ENCODE assay signal across 25 cellular contexts in genomic region chr7:42167206-42167913, GRCh38.
A peak's percentile ranks its signal among the peaks of the same experiment; 100 is the strongest.
DNase-seq lines count a peak whose midpoint lies in the region; FAIRE-seq and TF ChIP-seq lines count a peak whose summit lies in the region.
"Had no signal": no experiment of that assay in that cellular context is flagged by ENCODE, and none has a peak within 500 bp of the region (broad histone marks: within the 10 kb centered on the region; RNA-seq: fewer than 3 reads in every experiment).

No MANE protein-coding gene starts in this region.

- no peaks in the 10 kb centered on the region for H3K9me2 ChIP-seq in hepatocyte (replicated peaks; ENCODE audit: insufficient read depth)

- no peak overlapping the region for H3K56ac ChIP-seq in mesendoderm (ENCODE audit: low read length)

- peaks cover 16% of the 10 kb centered on the region for H3K79me2 ChIP-seq in hepatocyte
- H3K79me2 ChIP-seq in mesendoderm (ENCODE audit: control insufficient read depth, insufficient read depth, low read length), result no peaks in the 10 kb centered on the region

- H3K4ac ChIP-seq in mesendoderm (ENCODE audit: low read depth, low read length), result no peak overlapping the region

- no peak overlapping the region for H2BK15ac ChIP-seq in mesendoderm (replicated peaks; ENCODE audit: low read depth)

- no peaks in the 10 kb centered on the region for H4K20me1 ChIP-seq in hepatocyte (ENCODE audit: insufficient read depth, poor library complexity, severe bottlenecking)

- no peak overlapping the region for H2AK5ac ChIP-seq in mesendoderm (ENCODE audit: low read length)

- H3K18ac ChIP-seq in mesendoderm (ENCODE audit: low read length), result no peak overlapping the region

- no peak overlapping the region for H2BK120ac ChIP-seq in mesendoderm (ENCODE audit: low read depth, low read length)

- H3K23ac ChIP-seq in mesendoderm (ENCODE audit: low read length), result no peak overlapping the region

- H3K9ac ChIP-seq in SK-N-MC (ENCODE audit: insufficient read length) (no peak overlapping the region), mesendoderm (ENCODE audit: low read length) (no peak overlapping the region)

- H3K4me1 ChIP-seq in hepatocyte (ENCODE audit: insufficient read depth), result peaks cover 6% of the 10 kb centered on the region
- no peaks in the 10 kb centered on the region for H3K4me1 ChIP-seq in mesendoderm (ENCODE audit: control insufficient read depth, low read depth, low read length)
- H3K4me1 ChIP-seq: body of pancreas, HAP-1 had no signal

- FAIRE-seq in urothelium cell line (lab: Jason Lieb, UNC), result peak; percentile 23
- FAIRE-seq: endothelial cell of umbilical vein, GM19239 had no signal

- no peak overlapping the region for H2AFZ ChIP-seq in hepatocyte

- peak overlapping the region; percentile 60; the same call in 1 of the 2 replicates for H3K27ac ChIP-seq in SK-N-MC
- peak overlapping the region; percentile 10 for H3K27ac ChIP-seq in hepatocyte
- H3K27ac ChIP-seq in mesendoderm (ENCODE audit: low read depth, low read length), result no peak overlapping the region
- H3K27ac ChIP-seq: body of pancreas, dorsolateral prefrontal cortex, suprapubic skin, vagina had no signal

- H3K4me2 ChIP-seq in hepatocyte (no peak overlapping the region), mesendoderm (ENCODE audit: low read length) (no peak overlapping the region)

- no peaks in the 10 kb centered on the region for H3K79me1 ChIP-seq in mesendoderm (ENCODE audit: low read length)

- H4K8ac ChIP-seq in mesendoderm (ENCODE audit: low read depth, low read length), result no peak overlapping the region

- H2BK5ac ChIP-seq in mesendoderm (ENCODE audit: low read length), result no peak overlapping the region

- no peak overlapping the region for H3K4me3 ChIP-seq in SK-N-MC
- H3K4me3 ChIP-seq in hepatocyte, result no peak overlapping the region
- H3K4me3 ChIP-seq in mesendoderm (ENCODE audit: low read length), result no peak overlapping the region
- H3K4me3 ChIP-seq: body of pancreas, dorsolateral prefrontal cortex, HAP-1, MG63, suprapubic skin, vagina had no signal

- WGBS in hepatocyte (ENCODE audit: low lambda C conversion rate, missing lambda C conversion rate), result 47% methylated on average over 3 of the region's 3 CpGs
- WGBS in mesendoderm (ENCODE audit: extremely low coverage, insufficient coverage, low lambda C conversion rate), result no CpG with 5 or more reads among the region's 3 CpGs

- no peaks in the 10 kb centered on the region for H3K27me3 ChIP-seq in hepatocyte
- no peaks in the 10 kb centered on the region for H3K27me3 ChIP-seq in mesendoderm (ENCODE audit: insufficient read depth, low read length, poor library complexity)
- H3K27me3 ChIP-seq: body of pancreas, dorsolateral prefrontal cortex, MG63, suprapubic skin, vagina had no signal

- DNase-seq in ELR (ENCODE audit: low read depth) (peak; percentile 22), SK-N-MC (ENCODE audit: low read depth, low spot score) (no peak), hepatocyte (ENCODE audit: low spot score) (no peak), urothelium cell line (ENCODE audit: low spot score) (no peak), NCI-H1436 (lab: John Stamatoyannopoulos, UW) (no peak), mesendoderm (no peak), ecto neural progenitor cell (ENCODE audit: low spot score) (no peak), NCI-H82 (lab: John Stamatoyannopoulos, UW) (no peak)
- DNase-seq: activated CD4-positive, alpha-beta T cell treated with anti-CD3 and anti-CD28 coated beads for 4 hours; activated effector memory CD4-positive, alpha-beta T cell treated with anti-CD3 and anti-CD28 coated beads, Interleukin-2, amount 50 U/mL, for 16 hours; activated naive CD8-positive, alpha-beta T cell treated with anti-CD3 and anti-CD28 coated beads, Interleukin-2, amount 50 U/mL, for 24 hours; body of pancreas; CD4-positive, alpha-beta T cell; dorsolateral prefrontal cortex; GF-D8; head of caudate nucleus; left cardiac atrium; MG63; NCI-H446; stimulated activated naive CD4-positive, alpha-beta T cell had no signal

- no peak for TF ChIP-seq CTCF in hepatocyte (IDR thresholded peaks at IDR 0.05; ENCODE audit: poor library complexity)

- no peak overlapping the region for H4K5ac ChIP-seq in mesendoderm (ENCODE audit: low read length)

- H3K36me3 ChIP-seq in SK-N-MC (ENCODE audit: insufficient read depth, low read length), result no peaks in the 10 kb centered on the region
- no peaks in the 10 kb centered on the region for H3K36me3 ChIP-seq in hepatocyte (replicated peaks; ENCODE audit: insufficient read depth, low read depth)
- no peaks in the 10 kb centered on the region for H3K36me3 ChIP-seq in mesendoderm (ENCODE audit: control insufficient read depth, insufficient read depth, low read length)
- H3K36me3 ChIP-seq: HAP-1, MG63, suprapubic skin, vagina had no signal

- H3K9me3 ChIP-seq in SK-N-MC (ENCODE audit: low read depth, low read length) (no peaks in the 10 kb centered on the region), hepatocyte (ENCODE audit: low read depth) (no peaks in the 10 kb centered on the region)
- H3K9me3 ChIP-seq: body of pancreas, HAP-1, MG63, suprapubic skin, vagina had no signal
